In the genomic region with DNA sequence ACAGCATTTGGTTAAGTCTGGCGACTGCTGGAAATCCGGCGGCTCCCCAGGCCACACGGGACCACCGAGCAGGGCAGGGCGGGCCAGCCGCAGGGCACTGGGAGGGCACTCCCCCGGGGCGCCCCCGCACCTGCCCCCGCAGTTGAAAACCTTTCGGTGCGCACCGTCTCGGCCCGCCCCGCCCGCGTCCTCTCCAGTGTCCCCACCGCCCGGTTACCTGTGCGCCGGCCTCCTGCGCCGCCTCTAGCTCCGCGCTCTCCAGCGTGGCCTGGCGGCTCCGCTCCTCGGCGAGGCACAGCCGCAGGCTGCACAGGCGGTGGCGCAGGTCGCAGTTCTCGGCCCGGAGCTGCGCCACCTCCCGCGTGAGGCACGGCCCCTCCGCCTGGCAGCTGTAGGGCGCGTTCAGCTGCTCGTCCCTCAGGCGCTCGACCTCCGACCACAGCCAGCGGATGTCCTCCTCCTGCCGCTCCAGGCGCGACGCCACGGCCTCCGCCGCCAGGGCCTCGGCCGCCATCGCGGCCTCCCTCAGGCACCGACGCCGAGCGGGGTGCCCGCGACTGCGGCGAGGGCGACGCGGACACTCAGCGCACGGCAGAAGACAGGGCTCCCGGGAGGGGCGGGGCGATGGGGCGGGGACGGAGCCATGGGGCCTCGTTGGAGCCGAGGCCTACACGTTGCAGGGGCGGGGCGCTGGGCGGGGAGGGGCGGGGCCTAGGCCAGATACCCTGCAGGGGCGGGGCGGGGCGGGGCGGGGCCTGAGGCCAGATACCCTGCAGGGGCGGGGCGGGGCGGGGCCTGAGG, we compare ENCODE assay signal across 1 cellular context.
TF ChIP-seq lines count a peak whose summit lies in the region.

A gene (minus strand): TSS at position 600 of the 801 bp plus-strand sequence. CDS start 86 bp downstream, at position 514.

TF ChIP-seq in GM12878, 131 proteins besides CTCF, POLR2A, EP300 and RAD21 (continued from another document):
- TF ChIP-seq, protein P1, sequence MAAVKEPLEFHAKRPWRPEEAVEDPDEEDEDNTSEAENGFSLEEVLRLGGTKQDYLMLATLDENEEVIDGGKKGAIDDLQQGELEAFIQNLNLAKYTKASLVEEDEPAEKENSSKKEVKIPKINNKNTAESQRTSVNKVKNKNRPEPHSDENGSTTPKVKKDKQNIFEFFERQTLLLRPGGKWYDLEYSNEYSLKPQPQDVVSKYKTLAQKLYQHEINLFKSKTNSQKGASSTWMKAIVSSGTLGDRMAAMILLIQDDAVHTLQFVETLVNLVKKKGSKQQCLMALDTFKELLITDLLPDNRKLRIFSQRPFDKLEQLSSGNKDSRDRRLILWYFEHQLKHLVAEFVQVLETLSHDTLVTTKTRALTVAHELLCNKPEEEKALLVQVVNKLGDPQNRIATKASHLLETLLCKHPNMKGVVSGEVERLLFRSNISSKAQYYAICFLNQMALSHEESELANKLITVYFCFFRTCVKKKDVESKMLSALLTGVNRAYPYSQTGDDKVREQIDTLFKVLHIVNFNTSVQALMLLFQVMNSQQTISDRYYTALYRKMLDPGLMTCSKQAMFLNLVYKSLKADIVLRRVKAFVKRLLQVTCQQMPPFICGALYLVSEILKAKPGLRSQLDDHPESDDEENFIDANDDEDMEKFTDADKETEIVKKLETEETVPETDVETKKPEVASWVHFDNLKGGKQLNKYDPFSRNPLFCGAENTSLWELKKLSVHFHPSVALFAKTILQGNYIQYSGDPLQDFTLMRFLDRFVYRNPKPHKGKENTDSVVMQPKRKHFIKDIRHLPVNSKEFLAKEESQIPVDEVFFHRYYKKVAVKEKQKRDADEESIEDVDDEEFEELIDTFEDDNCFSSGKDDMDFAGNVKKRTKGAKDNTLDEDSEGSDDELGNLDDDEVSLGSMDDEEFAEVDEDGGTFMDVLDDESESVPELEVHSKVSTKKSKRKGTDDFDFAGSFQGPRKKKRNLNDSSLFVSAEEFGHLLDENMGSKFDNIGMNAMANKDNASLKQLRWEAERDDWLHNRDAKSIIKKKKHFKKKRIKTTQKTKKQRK (IDR thresholded peaks at IDR 0.05; ENCODE audit: low read depth, low read length), result no peak
- TF ChIP-seq BACH1 (IDR thresholded peaks at IDR 0.05; ENCODE audit: borderline replicate concordance) (peak; percentile 85), POLR2AphosphoS5 (IDR thresholded peaks at IDR 0.05; ENCODE audit: low read length) (peak; percentile 83), BMI1 (IDR thresholded peaks at IDR 0.05; ENCODE audit: borderline replicate concordance) (no peak), NR2C1 (IDR thresholded peaks at IDR 0.05) (no peak), BRCA1 (IDR thresholded peaks at IDR 0.05; ENCODE audit: low read depth, low read length) (peak; percentile 29; the same call in 1 of the 2 replicates), TAF1 (IDR thresholded peaks at IDR 0.05; ENCODE audit: borderline replicate concordance, low read depth, low read length) (peak; percentile 79; the same call in 1 of the 2 replicates), SRF (IDR thresholded peaks at IDR 0.05; ENCODE audit: low read depth in 2 of 2, low read length in 2 of 2) (peak in 1 of 2 experiments; percentile 61; a peak in 2 of 4 replicates), ASH2L (IDR thresholded peaks at IDR 0.05; ENCODE audit: borderline replicate concordance, low read depth) (peak; percentile 85; the same call in 1 of the 2 replicates), POLR2AphosphoS2 (IDR thresholded peaks at IDR 0.05; ENCODE audit: low read depth, low read length) (0 out of 2 replicates have a peak, but pooled peaks have one; percentile 69), ZNF274 (IDR thresholded peaks at IDR 0.05; ENCODE audit: insufficient read depth, insufficient read length) (no peak), ZNF207 (IDR thresholded peaks at IDR 0.05; ENCODE audit: borderline replicate concordance) (peak; percentile 72; the same call in 1 of the 2 replicates), NR2F1 (conservative IDR thresholded peaks at IDR 0.05) (peak; percentile 81), MXI1 (IDR thresholded peaks at IDR 0.05; ENCODE audit: low read depth, low read length) (no peak; the same call in 1 of the 2 replicates), FOXM1 (IDR thresholded peaks at IDR 0.05; ENCODE audit: low read depth, low read length) (no peak), EGR1 (IDR thresholded peaks at IDR 0.05; ENCODE audit: borderline replicate concordance in 1 of 2, low read depth in 2 of 2, low read length in 2 of 2) (peak in 1 of 2 experiments; percentile 84; a peak in 2 of 3 replicates), IKZF1 (conservative IDR thresholded peaks at IDR 0.05) (peak; percentile 89)
